Comparison of ENCODE assay signal across 24 cellular contexts in genomic region chr1:112506731-112507130, GRCh38. TPM values are rescaled to one million over a fixed set of nuclear protein-coding genes. Genes with fewer than 3 reads are reported as not detected.
DNase-seq lines count a peak whose midpoint lies in the region; ATAC-seq, FAIRE-seq and TF ChIP-seq lines count a peak whose summit lies in the region.
"Had no signal": no experiment of that assay in that cellular context is flagged by ENCODE, and none has a peak within 500 bp of the region (broad histone marks: within the 10 kb centered on the region; RNA-seq: fewer than 3 reads in every experiment).

No MANE protein-coding gene starts in this region.

- H3K4me1 Mint-ChIP-seq in naive thymus-derived CD4-positive, alpha-beta T cell, result peaks cover 6 to 16% (median 12%) of the 10 kb centered on the region in 7 donors
- H3K4me1 Mint-ChIP-seq in type B pancreatic cell (ENCODE audit: unreplicated experiment) (peaks cover 35% of the 10 kb centered on the region), CD14-positive monocyte (peaks cover 22% of the 10 kb centered on the region)

- H3K9me3 Mint-ChIP-seq in naive thymus-derived CD4-positive, alpha-beta T cell, result peaks cover 0 to 2% (median 0%) of the 10 kb centered on the region in 11 donors
- no peaks in the 10 kb centered on the region for H3K9me3 Mint-ChIP-seq in type B pancreatic cell
- H3K9me3 Mint-ChIP-seq in CD14-positive monocyte, result peaks cover 0 to 15% (median 5%) of the 10 kb centered on the region in 7 donors
- H3K9me3 Mint-ChIP-seq: H9, HFFc6 had no signal

- H3F3A ChIP-seq in DOHH2 (ENCODE audit: control insufficient read depth, insufficient read depth), result peaks cover 18% of the 10 kb centered on the region

- no peaks in the 10 kb centered on the region for H3K9me1 ChIP-seq in K562 (ENCODE audit: control insufficient read depth, insufficient read depth, low read length)

- H4K20me1 ChIP-seq in DOHH2 (ENCODE audit: control insufficient read depth, insufficient read depth, low read depth, low read length) (no peaks in the 10 kb centered on the region), K562 (replicated peaks; ENCODE audit: control insufficient read depth, insufficient read depth, low read length) (0 out of 2 replicates have a peak, but pooled peaks cover 4% of the 10 kb centered on the region), mammary epithelial cell (ENCODE audit: insufficient read depth, low read length) (no peaks in the 10 kb centered on the region)

- H3K9me2 ChIP-seq in DOHH2 (replicated peaks; ENCODE audit: control insufficient read depth, low read length), result no peaks in the 10 kb centered on the region

- TF ChIP-seq EP300 in K562 (IDR thresholded peaks at IDR 0.05; ENCODE audit: low read length), result no peak

- dilution Hi-C loops in mammary epithelial cell (cut with HindIII; ENCODE audit: low sequenced_read_pairs), result no loop called here

- H3K4me3 ChIP-seq in DOHH2 (ENCODE audit: low read length), result no peak overlapping the region
- no peak overlapping the region for H3K4me3 ChIP-seq in K562
- no peak overlapping the region for H3K4me3 ChIP-seq in naive thymus-derived CD4-positive, alpha-beta T cell (ENCODE audit: low read length)
- no peak overlapping the region for H3K4me3 ChIP-seq in psoas muscle
- no peak overlapping the region for H3K4me3 ChIP-seq in mammary epithelial cell (replicated peaks in 1 of 3; ENCODE audit: insufficient read depth in 1 of 3, low read depth in 2 of 3, low read length in 3 of 3)
- H3K4me3 ChIP-seq: SJSA1 had no signal

- peak overlapping the region in 6 of 10 donors; percentile 78 to 90 (median 82) for H3K4me3 Mint-ChIP-seq in naive thymus-derived CD4-positive, alpha-beta T cell
- H3K4me3 Mint-ChIP-seq in type B pancreatic cell (peak overlapping the region; percentile 36), CD14-positive monocyte (peak overlapping the region in 1 of 2 donors; percentile 85)

- H3K4me1 ChIP-seq in DOHH2 (ENCODE audit: control insufficient read depth, low read length), result peaks cover 73% of the 10 kb centered on the region
- peaks cover 0 to 32% of the 10 kb centered on the region in 2 experiments; a peak in 4 of 5 replicates for H3K4me1 ChIP-seq in K562 (replicated peaks in 1 of 2; ENCODE audit: control insufficient read depth in 2 of 2, insufficient read depth in 2 of 2, low read length in 2 of 2)
- peaks cover 10 to 12% of the 10 kb centered on the region in 2 donors for H3K4me1 ChIP-seq in naive thymus-derived CD4-positive, alpha-beta T cell (ENCODE audit: control insufficient read depth in 2 of 2, insufficient read depth in 2 of 2, low read length in 2 of 2)
- H3K4me1 ChIP-seq in psoas muscle, result peaks cover 17% of the 10 kb centered on the region
- H3K4me1 ChIP-seq in mammary epithelial cell (ENCODE audit: insufficient read depth, low read length), result peaks cover 19% of the 10 kb centered on the region

- POLR2A ChIA-PET in K562 (lab: Yijun Ruan, JAX), result no interaction called here
- POLR2A ChIA-PET in naive thymus-derived CD4-positive, alpha-beta T cell (lab: Charles Lee), result no interaction called here

- H2AFZ ChIP-seq in K562 (ENCODE audit: low read depth, low read length) (no peak overlapping the region), mammary epithelial cell (ENCODE audit: low read depth, low read length) (no peak overlapping the region)

- TF ChIP-seq CTCF in DOHH2 (IDR thresholded peaks at IDR 0.05; ENCODE audit: low read depth, low read length, poor library complexity, severe bottlenecking), result no peak
- TF ChIP-seq CTCF in K562 (IDR thresholded peaks at IDR 0.05 in 2 of 3, conservative IDR thresholded peaks at IDR 0.05 in 1 of 3; ENCODE audit: insufficient read depth in 2 of 3, low read depth in 1 of 3, low read length in 3 of 3), result no peak
- TF ChIP-seq CTCF in type B pancreatic cell (conservative IDR thresholded peaks at IDR 0.05), result no peak
- no peak for TF ChIP-seq CTCF in psoas muscle (IDR thresholded peaks at IDR 0.05)
- TF ChIP-seq CTCF in mammary epithelial cell (conservative IDR thresholded peaks at IDR 0.05 in 1 of 2, IDR thresholded peaks at IDR 0.05 in 1 of 2; ENCODE audit: extremely low read depth in 1 of 2, insufficient read depth in 1 of 2, low read depth in 1 of 2, low read length in 2 of 2), result no peak
- TF ChIP-seq CTCF in CD14-positive monocyte (IDR thresholded peaks at IDR 0.05), result no peak

- no peaks in the 10 kb centered on the region for H3K79me2 ChIP-seq in DOHH2 (ENCODE audit: control insufficient read depth, low read length)
- no peaks in the 10 kb centered on the region for H3K79me2 ChIP-seq in K562 (ENCODE audit: control insufficient read depth, insufficient read depth, low read length)
- no peaks in the 10 kb centered on the region for H3K79me2 ChIP-seq in mammary epithelial cell (ENCODE audit: insufficient read depth, low read length)

- BruUV-seq in K562 (replicated peaks; lab: Mats Ljungman, UMichigan), result no TSS peak
- no TSS peak for BruUV-seq in mammary epithelial cell (replicated peaks; lab: Mats Ljungman, UMichigan)

- H3K27ac Mint-ChIP-seq in naive thymus-derived CD4-positive, alpha-beta T cell, result peak overlapping the region in 1 of 9 donors; percentile 25
- H3K27ac Mint-ChIP-seq in type B pancreatic cell (no peak overlapping the region), CD14-positive monocyte (no peak overlapping the region)
- H3K27ac Mint-ChIP-seq: H9, HFFc6 had no signal

- WGBS in K562 (ENCODE audit: insufficient coverage, low coverage, missing lambda C conversion rate), result 9% methylated on average over 8 of the region's 8 CpGs
- 87 to 93% (median 88%) methylated on average over 8 of the region's 8 CpGs for WGBS in psoas muscle, 3 donors
- 95% methylated on average over 8 of the region's 8 CpGs for WGBS in mammary epithelial cell (ENCODE audit: low coverage, missing lambda C conversion rate)

- DNase-seq in K562 (ENCODE audit: extremely low read depth in 1 of 4, low spot score in 3 of 4) (no peak), type B pancreatic cell (ENCODE audit: extremely low spot score, unreplicated experiment) (no peak), psoas muscle (no peak), mammary epithelial cell (no peak), CD14-positive monocyte (ENCODE audit: low spot score) (no peak)
- no peak for DNase-seq in naive thymus-derived CD4-positive, alpha-beta T cell
- DNase-seq: DMS53, EL, GF-D8, H9, HFFc6, KG1, NCI-H1105, NCI-H146, NCI-H2029, NCI-H226, NCI-H524 treated with DMSO at 0.1 percent for 48 hours, OCI-M1 had no signal

- H3K9me3 ChIP-seq in DOHH2 (ENCODE audit: control insufficient read depth, insufficient read depth, low read length) (no peaks in the 10 kb centered on the region), K562 (replicated peaks; ENCODE audit: control insufficient read depth, insufficient read depth, low read depth, low read length) (no peaks in the 10 kb centered on the region), psoas muscle (no peaks in the 10 kb centered on the region), mammary epithelial cell (replicated peaks; ENCODE audit: insufficient read depth, low read length) (no peaks in the 10 kb centered on the region)
- H3K9me3 ChIP-seq in naive thymus-derived CD4-positive, alpha-beta T cell (ENCODE audit: control insufficient read depth in 2 of 3, low read length in 3 of 3), result no peaks in the 10 kb centered on the region

- intact Hi-C loops in K562 (cut with micrococcal nuclease), result no loop called here
- intact Hi-C loops in naive thymus-derived CD4-positive, alpha-beta T cell (cut with micrococcal nuclease), result loop anchor here (10.0 kb wide), 2 partner anchors 168 to 568 kb away; partner anchors contain the start of genes MOV10 (in 2 of the 2) and LRIG2 (in 1 of the 2)
- intact Hi-C loops in psoas muscle (cut with DNase I), result no loop called here
- intact Hi-C loops in mammary epithelial cell (cut with micrococcal nuclease), result no loop called here
- intact Hi-C loops in CD14-positive monocyte (cut with micrococcal nuclease), result loop anchor here in 1 of 2 donors (10.0 kb wide), 1 partner anchor 198 kb away; the partner anchor contains the start of gene RHOC

- no peak for FAIRE-seq in K562 (lab: Jason Lieb, UNC)
- FAIRE-seq: D721Med, GM19239 had no signal

- H3K27me3 ChIP-seq in DOHH2 (ENCODE audit: control insufficient read depth, low read length), result peaks cover 38% of the 10 kb centered on the region
- H3K27me3 ChIP-seq in K562 (ENCODE audit: control insufficient read depth in 2 of 2, insufficient read depth in 2 of 2, low read length in 2 of 2), result peaks cover 48 to 88% of the 10 kb centered on the region in 2 experiments
- H3K27me3 ChIP-seq in naive thymus-derived CD4-positive, alpha-beta T cell (ENCODE audit: control insufficient read depth in 2 of 2, insufficient read depth in 2 of 2, low read length in 2 of 2), result peaks cover 6 to 8% of the 10 kb centered on the region in 2 donors
- peaks cover 0 to 86% (median 19%) of the 10 kb centered on the region in 3 donors for H3K27me3 ChIP-seq in psoas muscle (ENCODE audit: insufficient read depth in 3 of 3, low read length in 2 of 3)
- peaks cover 6% of the 10 kb centered on the region for H3K27me3 ChIP-seq in mammary epithelial cell (ENCODE audit: insufficient read depth, low read length)
- H3K27me3 ChIP-seq: SJSA1 had no signal

- ATAC-seq in K562 (no peak), psoas muscle (no peak)
- ATAC-seq in naive thymus-derived CD4-positive, alpha-beta T cell, result no peak
- ATAC-seq: Right ventricle myocardium inferior had no signal

- H3K4me2 ChIP-seq in DOHH2 (ENCODE audit: low read length) (peak overlapping the region; percentile 94; the same call in 1 of the 2 replicates), K562 (ENCODE audit: insufficient read depth, low read length) (no peak overlapping the region), mammary epithelial cell (ENCODE audit: insufficient read depth, low read depth, low read length) (no peak overlapping the region)

- TF ChIP-seq RAD21 in K562 (CRISPR knock-in tag; conservative IDR thresholded peaks at IDR 0.05 in 1 of 2, IDR thresholded peaks at IDR 0.05 in 1 of 2), result no peak

- in situ Hi-C loops in K562 (cut with MboI), result no loop called here
- in situ Hi-C loops in mammary epithelial cell (cut with MboI; ENCODE audit: low sequenced_read_pairs in 2 of 2), result loop anchor here in 1 of 2 donors (10.0 kb wide), 1 partner anchor 198 kb away; the partner anchor contains the start of gene RHOC

- no peak for TF ChIP-seq POLR2A in K562 (conservative IDR thresholded peaks at IDR 0.05)

- H3K9ac ChIP-seq in K562 (ENCODE audit: insufficient read depth in 1 of 2, low read depth in 2 of 2, low read length in 2 of 2) (no peak overlapping the region), mammary epithelial cell (ENCODE audit: insufficient read depth, low read length) (no peak overlapping the region)
- H3K9ac ChIP-seq: BLaER1 treated with 17β-estradiol and CSF1 and Interleukin-3, amounts not matched to agents 10 nM and 100 nM had no signal

- no peaks in the 10 kb centered on the region for H3K36me3 Mint-ChIP-seq in naive thymus-derived CD4-positive, alpha-beta T cell
- peaks cover 4% of the 10 kb centered on the region for H3K36me3 Mint-ChIP-seq in type B pancreatic cell
- H3K36me3 Mint-ChIP-seq in CD14-positive monocyte, result peaks cover 0 to 7% of the 10 kb centered on the region in 2 donors

- H3K36me3 ChIP-seq in DOHH2 (ENCODE audit: control insufficient read depth, low read length) (no peaks in the 10 kb centered on the region), K562 (ENCODE audit: control insufficient read depth, insufficient read depth, low read length) (no peaks in the 10 kb centered on the region), psoas muscle (ENCODE audit: insufficient read depth in 1 of 2, low read depth in 1 of 2) (no peaks in the 10 kb centered on the region), mammary epithelial cell (ENCODE audit: insufficient read depth, low read length) (no peaks in the 10 kb centered on the region)
- no peaks in the 10 kb centered on the region for H3K36me3 ChIP-seq in naive thymus-derived CD4-positive, alpha-beta T cell (ENCODE audit: control insufficient read depth in 2 of 3, insufficient read depth in 3 of 3, low read length in 3 of 3)
- H3K36me3 ChIP-seq: BLaER1 treated with 17β-estradiol and CSF1 and Interleukin-3, amounts not matched to agents 10 nM and 100 nM had no signal

- CTCF ChIA-PET in K562 (lab: Yijun Ruan, JAX; ENCODE audit: low intra/inter-chr PET ratio) (no interaction called here), mammary epithelial cell (lab: Charles Lee; ENCODE audit: low non-redundant PET) (no interaction called here)
- CTCF ChIA-PET in naive thymus-derived CD4-positive, alpha-beta T cell (lab: Charles Lee), result no interaction called here

- H3K27ac ChIP-seq in DOHH2 (ENCODE audit: low read depth, low read length), result peak overlapping the region; percentile 44
- H3K27ac ChIP-seq in K562 (ENCODE audit: extremely low read depth, low read depth, low read length), result no peak overlapping the region
- no peak overlapping the region for H3K27ac ChIP-seq in naive thymus-derived CD4-positive, alpha-beta T cell (ENCODE audit: low read depth, low read length)
- H3K27ac ChIP-seq in psoas muscle, result no peak overlapping the region
- no peak overlapping the region for H3K27ac ChIP-seq in mammary epithelial cell (ENCODE audit: insufficient read depth, low read depth, low read length)
- H3K27ac ChIP-seq: BLaER1 treated with 17β-estradiol and CSF1 and Interleukin-3, amounts not matched to agents 10 nM and 100 nM; SJSA1 had no signal

- H3K27me3 Mint-ChIP-seq in naive thymus-derived CD4-positive, alpha-beta T cell, result peaks cover 30 to 74% (median 37%) of the 10 kb centered on the region in 5 donors
- H3K27me3 Mint-ChIP-seq in type B pancreatic cell (peaks cover 88% of the 10 kb centered on the region), CD14-positive monocyte (ENCODE audit: low read depth in 3 of 3) (peaks cover 67 to 96% (median 80%) of the 10 kb centered on the region in 3 donors)

RNA-seq across cellular contexts. Expression of gene WNT2B, which starts 2.0 kb away (rescaled TPM):
- total RNA-seq in K562 (2011; cell fraction: chromatin; rRNA removed; ENCODE audit: low replicate concordance), result 0.18 and 0.23 TPM in 2 replicates
- not detected in 2 replicates for total RNA-seq in K562 (2011; cell fraction: nucleolus; rRNA removed)
- 0.15 TPM in 1 of 2 replicates, not detected in the other for total RNA-seq in K562 (2011; cell fraction: nucleoplasm; rRNA removed)
- total RNA-seq in K562 (2014; rRNA removed) (not detected in 2 replicates), K562 (2014; rRNA removed; fragmentation: Illumina TruSeq; extraction: Trizol) (not detected in 2 replicates), K562 (2015; rRNA removed; fragmentation: Illumina TruSeq; extraction: Trizol) (0.04 TPM in 1 of 2 replicates, not detected in the other), K562 (2021) (0.02 and 0.04 TPM in 2 replicates), type B pancreatic cell (ENCODE audit: low replicate concordance) (2.7 and 41.0 TPM in 2 replicates), psoas muscle (under 1 TPM; 0.32 to 0.86 (median 0.43) TPM), mammary epithelial cell (1 to 10 TPM in 1 of 2 donors, under 1 TPM in 1; 0.67 to 1.4 TPM)
- polyA plus RNA-seq in K562 (2011; rRNA removed) (0.04 and 0.09 TPM in 2 replicates), K562 (2014; fragmentation: Illumina TruSeq; extraction: Trizol) (not detected in 2 replicates), K562 (2014; fragmentation: Nextera tagmentation; extraction: Ambion mirVana) (under 1 TPM; 0.03 to 0.06 TPM), K562 (2014; rRNA removed) (0.05 TPM in 1 of 2 replicates, not detected in the other), psoas muscle (under 1 TPM; 0.18 to 0.40 (median 0.39) TPM), mammary epithelial cell (0.29 TPM), CD14-positive monocyte (under 1 TPM in 1 of 2 donors, not detected in 1; 0.07 TPM)
- 0.01 TPM in 1 of 2 replicates, not detected in the other for polyA plus RNA-seq in K562 (2011; cell fraction: cytosol; rRNA removed)
- 0.08 and 0.09 TPM in 2 replicates for polyA plus RNA-seq in K562 (2011; cell fraction: nucleus; rRNA removed)
- polyA plus RNA-seq in K562 (2012), result 0.09 and 0.24 TPM in 2 replicates
- 0.07 and 0.18 TPM in 2 replicates for polyA minus RNA-seq in K562 (2011; rRNA and poly(A)+ RNA removed)
- not detected in 2 replicates for polyA minus RNA-seq in K562 (2011; cell fraction: cytosol; rRNA and poly(A)+ RNA removed)
- polyA minus RNA-seq in K562 (2011; cell fraction: nucleus; rRNA and poly(A)+ RNA removed), result 0.13 and 0.22 TPM in 2 replicates
- under 1 TPM in 4 of 5 experiments, not detected in 1; 0.38 to 0.94 (median 0.61) TPM for total RNA-seq in naive thymus-derived CD4-positive, alpha-beta T cell
- polyA plus RNA-seq in naive thymus-derived CD4-positive, alpha-beta T cell, result under 1 TPM; 0.05 to 0.55 TPM
- polyA minus RNA-seq in mammary epithelial cell, result not detected

Comparison
In these comparisons a context has a peak if more than half of its experiments do, and no peak if none do; other contexts are left out.
1. intact Hi-C loops: an anchor here in naive thymus-derived CD4-positive, alpha-beta T cell (10.0 kb wide); none called in K562, psoas muscle and mammary epithelial cell.